In the genomic region with DNA sequence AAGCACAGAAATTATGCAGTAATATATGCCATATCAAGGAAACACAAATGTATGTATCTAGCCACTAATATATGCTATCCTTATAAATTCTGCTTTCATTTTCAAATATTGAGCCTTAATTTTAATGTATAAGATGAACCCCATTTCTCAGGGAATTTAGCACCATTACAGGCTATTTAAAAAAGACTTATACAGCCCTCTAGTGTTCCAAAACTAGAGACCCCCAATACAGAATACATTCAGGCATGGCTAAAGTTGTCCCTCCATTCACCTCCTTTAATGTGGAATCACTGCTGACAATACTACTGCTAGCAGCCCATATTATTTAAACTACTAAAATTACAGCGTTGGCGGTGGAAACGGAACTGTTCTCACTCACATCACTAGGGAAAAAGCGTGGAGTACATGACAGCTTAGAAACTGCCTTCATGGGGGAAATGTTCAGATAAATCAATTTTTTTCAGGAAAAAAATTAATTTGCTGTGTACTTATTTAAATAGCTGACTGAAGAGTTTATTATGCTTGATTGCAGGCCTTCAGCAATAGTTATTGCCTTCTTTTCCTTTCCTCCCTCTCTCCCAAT, we compare ENCODE assay signal across 10 cellular contexts.
A peak's percentile ranks its signal among the peaks of the same experiment; 100 is the strongest.
DNase-seq lines count a peak whose midpoint lies in the region; ATAC-seq, FAIRE-seq and TF ChIP-seq lines count a peak whose summit lies in the region.
"Had no signal": no experiment of that assay in that cellular context is flagged by ENCODE, and none has a peak within 500 bp of the region (broad histone marks: within the 10 kb centered on the region; RNA-seq: fewer than 3 reads in every experiment).

No MANE protein-coding gene starts in this region.

- in situ Hi-C loops in transverse colon (cut with MboI; ENCODE audit: low pct_ligation_motif_present in 1 of 4, low pct_unique_long_range_greater_than_20kb in 1 of 4, low sequenced_read_pairs in 3 of 4) = no loop called here

- POLR2A ChIA-PET in BJ (lab: Charles Lee) = no interaction called here
- POLR2A ChIA-PET in RWPE1 (lab: Yijun Ruan, JAX; ENCODE audit: low non-redundant PET) = no interaction called here

- H3K27me3 Mint-ChIP-seq in astrocyte (ENCODE audit: low read depth, unreplicated experiment) = no peaks in the 10 kb centered on the region

- H3K4ac ChIP-seq in mesenchymal stem cell (ENCODE audit: low read depth in 1 of 2, low read length in 2 of 2) = no peak overlapping the region

- TF ChIP-seq POLR2A in transverse colon (IDR thresholded peaks at IDR 0.05) = no peak

- no peak overlapping the region for H2BK15ac ChIP-seq in mesenchymal stem cell (ENCODE audit: low read depth, poor library complexity, severe bottlenecking)

- H3K79me1 ChIP-seq in mesenchymal stem cell (replicated peaks; ENCODE audit: low read length, poor library complexity, severe bottlenecking) = no peaks in the 10 kb centered on the region

- H2BK120ac ChIP-seq in mesenchymal stem cell (ENCODE audit: low read depth, low read length) = no peak overlapping the region

- H3K9ac ChIP-seq in Karpas-422 (ENCODE audit: low read length) (no peak overlapping the region), astrocyte (ENCODE audit: low read length) (no peak overlapping the region), mesenchymal stem cell (ENCODE audit: low read length) (no peak overlapping the region)

- no peak overlapping the region for H3K4me3 Mint-ChIP-seq in astrocyte (ENCODE audit: unreplicated experiment)

- H3K27ac Mint-ChIP-seq in astrocyte (ENCODE audit: unreplicated experiment) = no peak overlapping the region

- H2AK5ac ChIP-seq in mesenchymal stem cell (ENCODE audit: low read length, severe bottlenecking) = no peak overlapping the region

- H3K79me2 ChIP-seq in Karpas-422 (ENCODE audit: low read length) = no peaks in the 10 kb centered on the region
- no peaks in the 10 kb centered on the region for H3K79me2 ChIP-seq in astrocyte (ENCODE audit: insufficient read depth, low read length)

- H3K4me2 ChIP-seq in Karpas-422 (ENCODE audit: low read depth, low read length, poor library complexity, severe bottlenecking) (no peak overlapping the region), astrocyte (ENCODE audit: low read length) (no peak overlapping the region), mesenchymal stem cell (ENCODE audit: low read length, poor library complexity, severe bottlenecking) (no peak overlapping the region)

- no peak for ATAC-seq in GM19467 (IDR thresholded peaks at IDR 0.05; ENCODE audit: unreplicated experiment)

- H3K14ac ChIP-seq in mesenchymal stem cell (ENCODE audit: low read length in 2 of 2) = no peak overlapping the region

- H4K20me1 ChIP-seq in Karpas-422 (ENCODE audit: insufficient read depth, low read depth, low read length) (no peaks in the 10 kb centered on the region), astrocyte (ENCODE audit: insufficient read depth, low read length) (no peaks in the 10 kb centered on the region)

- TF ChIP-seq EP300 in transverse colon (IDR thresholded peaks at IDR 0.05; ENCODE audit: low read depth) = no peak

- H3K4me3 ChIP-seq in BJ (ENCODE audit: low read depth, low read length) = no peak overlapping the region
- no peak overlapping the region for H3K4me3 ChIP-seq in Karpas-422 (ENCODE audit: low read length)
- H3K4me3 ChIP-seq in astrocyte (ENCODE audit: insufficient read depth, low read depth, low read length) = no peak overlapping the region
- no peak overlapping the region for H3K4me3 ChIP-seq in mesenchymal stem cell (ENCODE audit: insufficient read depth in 1 of 2, low read depth in 1 of 2, low read length in 2 of 2)
- no peak overlapping the region for H3K4me3 ChIP-seq in transverse colon

- CTCF ChIA-PET in BJ (lab: Yijun Ruan, JAX) = interaction anchor here (0.9 to 1.2 kb wide), 2 partner anchors 9 to 32 kb away, joined by 3 to 5 read pairs; no protein-coding TSS in a partner anchor
- CTCF ChIA-PET in RWPE1 (lab: Yijun Ruan, JAX) = interaction anchor here (0.6 kb wide), 2 partner anchors 78 to 378 kb away, joined by 3 to 4 read pairs; no protein-coding TSS in a partner anchor

- DNase-seq in BJ (ENCODE audit: low read depth) (no peak), Karpas-422 (peak; percentile 60), astrocyte (ENCODE audit: low read depth) (no peak), mesenchymal stem cell (peak; percentile 17), transverse colon (no peak), hippocampal formation (lab: John Stamatoyannopoulos, UW) (no peak), RWPE1 (ENCODE audit: low spot score) (no peak)
- DNase-seq: effector CD4-positive, alpha-beta T cell; stimulated activated naive CD4-positive, alpha-beta T cell treated with Interleukin-2 at 50 U/mL for 16 hours had no signal

- H3K9me3 ChIP-seq in Karpas-422 (ENCODE audit: low read length) (peaks cover 17% of the 10 kb centered on the region), astrocyte (ENCODE audit: insufficient read depth, low read depth, low read length) (peaks cover 5% of the 10 kb centered on the region), mesenchymal stem cell (ENCODE audit: control insufficient read depth, low read length) (peaks cover 8% of the 10 kb centered on the region), transverse colon (no peaks in the 10 kb centered on the region)

- H2BK5ac ChIP-seq in mesenchymal stem cell (ENCODE audit: low read depth, low read length, poor library complexity, severe bottlenecking) = no peak overlapping the region

- TF ChIP-seq CTCF in BJ (IDR thresholded peaks at IDR 0.05; ENCODE audit: insufficient read depth, low read depth, low read length) (peak; percentile 17; the same call in 1 of the 2 replicates), astrocyte (IDR thresholded peaks at IDR 0.05; ENCODE audit: insufficient read depth, low read depth, low read length) (peak; percentile 29), transverse colon (IDR thresholded peaks at IDR 0.05) (no peak), RWPE1 (conservative IDR thresholded peaks at IDR 0.05; ENCODE audit: low read depth) (no peak)

- H4K8ac ChIP-seq in mesenchymal stem cell (ENCODE audit: low read length) = no peak overlapping the region

- H3K36me3 ChIP-seq in BJ (ENCODE audit: control insufficient read depth, insufficient read depth, low read length) = no peaks in the 10 kb centered on the region
- no peaks in the 10 kb centered on the region for H3K36me3 ChIP-seq in Karpas-422 (ENCODE audit: insufficient read depth, low read length)
- no peaks in the 10 kb centered on the region for H3K36me3 ChIP-seq in astrocyte (ENCODE audit: insufficient read depth, low read length)
- H3K36me3 ChIP-seq in mesenchymal stem cell (ENCODE audit: control insufficient read depth in 1 of 2, insufficient read depth in 2 of 2, low read depth in 1 of 2, low read length in 2 of 2) = no peaks in the 10 kb centered on the region
- no peaks in the 10 kb centered on the region for H3K36me3 ChIP-seq in transverse colon

- peaks cover 7% of the 10 kb centered on the region for H3K4me1 Mint-ChIP-seq in astrocyte (ENCODE audit: low read depth, unreplicated experiment)

- FAIRE-seq in astrocyte (lab: Jason Lieb, UNC) = no peak

- H3K9me3 Mint-ChIP-seq in astrocyte (ENCODE audit: unreplicated experiment) = peaks cover 10% of the 10 kb centered on the region

- H3K18ac ChIP-seq in mesenchymal stem cell (ENCODE audit: low read depth in 1 of 2, low read length in 2 of 2) = no peak overlapping the region

- no peak overlapping the region for H3K23ac ChIP-seq in mesenchymal stem cell (ENCODE audit: low read length in 2 of 2)

- H3K4me1 ChIP-seq in Karpas-422 (ENCODE audit: low read length) (no peaks in the 10 kb centered on the region), astrocyte (ENCODE audit: insufficient read depth, low read length) (no peaks in the 10 kb centered on the region), mesenchymal stem cell (ENCODE audit: control insufficient read depth, insufficient read depth, low read depth, low read length) (no peaks in the 10 kb centered on the region), transverse colon (no peaks in the 10 kb centered on the region)

- no peak overlapping the region for H2AFZ ChIP-seq in Karpas-422 (ENCODE audit: low read length)
- no peak overlapping the region for H2AFZ ChIP-seq in astrocyte (ENCODE audit: low read depth, low read length)
- H2AFZ ChIP-seq in mesenchymal stem cell (ENCODE audit: low read depth, low read length) = no peak overlapping the region

- no peak overlapping the region for H3K27ac ChIP-seq in Karpas-422 (ENCODE audit: low read length)
- no peak overlapping the region for H3K27ac ChIP-seq in astrocyte (ENCODE audit: low read depth, low read length)
- H3K27ac ChIP-seq in mesenchymal stem cell (ENCODE audit: low read length, poor library complexity, severe bottlenecking) = no peak overlapping the region
- H3K27ac ChIP-seq in transverse colon = no peak overlapping the region
- no peak overlapping the region for H3K27ac ChIP-seq in RWPE1

- H2BK12ac ChIP-seq in mesenchymal stem cell (ENCODE audit: low read length in 2 of 2) = no peak overlapping the region

- no peak overlapping the region for H4K91ac ChIP-seq in mesenchymal stem cell (ENCODE audit: low read length)

- no peaks in the 10 kb centered on the region for H3K9me2 ChIP-seq in Karpas-422 (replicated peaks; ENCODE audit: insufficient read depth, low read length)

- 87% methylated on average over 4 of the region's 4 CpGs for WGBS in mesenchymal stem cell
- WGBS in transverse colon (ENCODE audit: low coverage in 1 of 2), 2 donors = 87% methylated on average over 4 of the region's 4 CpGs; no CpG with 5 or more reads in 1 of the 2 donors

- intact Hi-C loops in transverse colon (cut with DNase I; ENCODE audit: low total_unique reads) = no loop called here

- no peaks in the 10 kb centered on the region for H3K27me3 ChIP-seq in BJ (ENCODE audit: control insufficient read depth, insufficient read depth, low read length)
- no peaks in the 10 kb centered on the region for H3K27me3 ChIP-seq in Karpas-422 (ENCODE audit: low read length)
- H3K27me3 ChIP-seq in astrocyte (ENCODE audit: insufficient read depth, low read length) = no peaks in the 10 kb centered on the region
- H3K27me3 ChIP-seq in mesenchymal stem cell (ENCODE audit: control insufficient read depth in 1 of 2, insufficient read depth in 1 of 2, low read length in 2 of 2) = no peaks in the 10 kb centered on the region
- no peaks in the 10 kb centered on the region for H3K27me3 ChIP-seq in transverse colon

- peaks cover 2% of the 10 kb centered on the region for H3K36me3 Mint-ChIP-seq in astrocyte (ENCODE audit: low read depth, unreplicated experiment)

Comparison
In these comparisons a context has a peak if more than half of its experiments do, and no peak if none do; other contexts are left out.
1. DNase-seq: peak in Karpas-422 (single experiment) and mesenchymal stem cell (single experiment); none in BJ (single experiment), astrocyte (single experiment), transverse colon (single experiment), hippocampal formation (0 of 2) and RWPE1 (single experiment).
2. CTCF ChIP-seq: peak in BJ (single experiment) and astrocyte (single experiment); none in transverse colon (0 of 5) and RWPE1 (single experiment).